ENCODE assay signal across 20 cellular contexts in genomic region chr2:195406886-195407603, GRCh38.
DNase-seq lines count a peak whose midpoint lies in the region; ATAC-seq and TF ChIP-seq lines count a peak whose summit lies in the region.
"Had no signal": no experiment of that assay in that cellular context is flagged by ENCODE, and none has a peak within 500 bp of the region (broad histone marks: within the 10 kb centered on the region; RNA-seq: fewer than 3 reads in every experiment).

No MANE protein-coding gene starts in this region.

- no peak overlapping the region for H3K9ac ChIP-seq in PC-3 (ENCODE audit: low read length)

- TF ChIP-seq CTCF in GM23338 (conservative IDR thresholded peaks at IDR 0.05; ENCODE audit: low read depth in 2 of 2): no peak
- no peak for TF ChIP-seq CTCF in PC-3 (conservative IDR thresholded peaks at IDR 0.05; ENCODE audit: low read depth, low read length)
- TF ChIP-seq CTCF in fibroblast of villous mesenchyme (IDR thresholded peaks at IDR 0.05; ENCODE audit: insufficient read depth, low read depth, low read length): no peak

- H3K36me3 Mint-ChIP-seq in activated CD4-positive, alpha-beta T cell treated with anti-CD3 and anti-CD28 coated beads for 36 hours (ENCODE audit: low read depth): no peaks in the 10 kb centered on the region
- peaks cover 10% of the 10 kb centered on the region for H3K36me3 Mint-ChIP-seq in activated CD4-positive, alpha-beta T cell treated with anti-CD3 and anti-CD28 coated beads, Interleukin-2, amount 10 ng/mL, durations not matched to agents 24 days and 14 days (ENCODE audit: low read depth)
- H3K36me3 Mint-ChIP-seq in GM23338 (ENCODE audit: low read depth): no peaks in the 10 kb centered on the region
- H3K36me3 Mint-ChIP-seq: brain; CD4-positive, CD25-positive, alpha-beta regulatory T cell had no signal

- H3F3A ChIP-seq in GM23338 (replicated peaks; ENCODE audit: low read depth): no peaks in the 10 kb centered on the region
- H3F3A ChIP-seq in PC-3 (ENCODE audit: low read length, unreplicated experiment): peaks cover 7% of the 10 kb centered on the region

- H3K27me3 ChIP-seq in GM23338 (ENCODE audit: insufficient read depth): no peaks in the 10 kb centered on the region
- no peaks in the 10 kb centered on the region for H3K27me3 ChIP-seq in PC-3 (ENCODE audit: low read length)
- H3K27me3 ChIP-seq: gastroesophageal sphincter, right lobe of liver had no signal

- H3K9me2 ChIP-seq in GM23338 (ENCODE audit: insufficient read depth): no peaks in the 10 kb centered on the region
- H3K9me2 ChIP-seq in PC-3 (replicated peaks; ENCODE audit: low read length): no peaks in the 10 kb centered on the region

- H3K9me3 Mint-ChIP-seq in activated CD4-positive, alpha-beta T cell treated with anti-CD3 and anti-CD28 coated beads for 36 hours (ENCODE audit: low read depth): no peaks in the 10 kb centered on the region
- H3K9me3 Mint-ChIP-seq in activated CD4-positive, alpha-beta T cell treated with anti-CD3 and anti-CD28 coated beads, Interleukin-2, amount 10 ng/mL, durations not matched to agents 24 days and 14 days: no peaks in the 10 kb centered on the region
- no peaks in the 10 kb centered on the region for H3K9me3 Mint-ChIP-seq in GM23338
- H3K9me3 Mint-ChIP-seq: CD4-positive, CD25-positive, alpha-beta regulatory T cell had no signal

- no peaks in the 10 kb centered on the region for H3K9me3 ChIP-seq in PC-3 (ENCODE audit: low read length)
- H3K9me3 ChIP-seq: gastroesophageal sphincter, right lobe of liver had no signal

- H3K79me2 ChIP-seq in GM23338 (replicated peaks; ENCODE audit: insufficient read depth): no peaks in the 10 kb centered on the region
- H3K79me2 ChIP-seq in PC-3 (ENCODE audit: low read length): no peaks in the 10 kb centered on the region

- no peaks in the 10 kb centered on the region for H3K27me3 Mint-ChIP-seq in activated CD4-positive, alpha-beta T cell treated with anti-CD3 and anti-CD28 coated beads for 36 hours
- H3K27me3 Mint-ChIP-seq in activated CD4-positive, alpha-beta T cell treated with anti-CD3 and anti-CD28 coated beads, Interleukin-2, amount 10 ng/mL, durations not matched to agents 24 days and 14 days: no peaks in the 10 kb centered on the region
- H3K27me3 Mint-ChIP-seq in GM23338 (ENCODE audit: insufficient read depth, low read depth, poor library complexity): no peaks in the 10 kb centered on the region
- H3K27me3 Mint-ChIP-seq: CD4-positive, CD25-positive, alpha-beta regulatory T cell; T-helper 17 cell had no signal

- H3K27ac ChIP-seq in GM23338 (ENCODE audit: low read depth) (no peak overlapping the region), PC-3 (ENCODE audit: low read length) (no peak overlapping the region)
- H3K27ac ChIP-seq: epithelial cell of prostate, gastroesophageal sphincter, right lobe of liver had no signal

- intact Hi-C loops in activated CD4-positive, alpha-beta T cell treated with anti-CD3 and anti-CD28 coated beads for 36 hours (cut with DNase I, micrococcal nuclease): loop anchor here in 1 of 2 experiments (5.0 kb wide), 1 partner anchor 250 kb away; the partner anchor contains the start of gene SLC39A10
- intact Hi-C loops in activated CD4-positive, alpha-beta T cell treated with anti-CD3 and anti-CD28 coated beads, Interleukin-2, amount 10 ng/mL, durations not matched to agents 24 days and 14 days (cut with micrococcal nuclease): loop anchor here (5.0 kb wide), 1 partner anchor 250 kb away; the partner anchor contains the start of gene SLC39A10
- intact Hi-C loops in PC-3 (cut with micrococcal nuclease): no loop called here

- H3K4me2 ChIP-seq in GM23338 (no peak overlapping the region), PC-3 (ENCODE audit: low read length) (no peak overlapping the region)

- no peaks in the 10 kb centered on the region for H3K36me3 ChIP-seq in GM23338 (ENCODE audit: insufficient read depth)
- no peaks in the 10 kb centered on the region for H3K36me3 ChIP-seq in PC-3 (ENCODE audit: low read depth, low read length)
- H3K36me3 ChIP-seq: gastroesophageal sphincter, right lobe of liver had no signal

- no peak overlapping the region for H3K4me3 Mint-ChIP-seq in activated CD4-positive, alpha-beta T cell treated with anti-CD3 and anti-CD28 coated beads for 36 hours
- H3K4me3 Mint-ChIP-seq in activated CD4-positive, alpha-beta T cell treated with anti-CD3 and anti-CD28 coated beads, Interleukin-2, amount 10 ng/mL, durations not matched to agents 24 days and 14 days: no peak overlapping the region
- no peak overlapping the region for H3K4me3 Mint-ChIP-seq in GM23338
- H3K4me3 Mint-ChIP-seq: brain; CD4-positive, CD25-positive, alpha-beta regulatory T cell; T-helper 17 cell had no signal

- no peak overlapping the region for H3K27ac Mint-ChIP-seq in activated CD4-positive, alpha-beta T cell treated with anti-CD3 and anti-CD28 coated beads for 36 hours
- H3K27ac Mint-ChIP-seq in activated CD4-positive, alpha-beta T cell treated with anti-CD3 and anti-CD28 coated beads, Interleukin-2, amount 10 ng/mL, durations not matched to agents 24 days and 14 days: no peak overlapping the region
- H3K27ac Mint-ChIP-seq in GM23338: no peak overlapping the region
- H3K27ac Mint-ChIP-seq: brain; CD4-positive, CD25-positive, alpha-beta regulatory T cell; T-helper 17 cell had no signal

- H3K4me1 ChIP-seq in GM23338 (ENCODE audit: insufficient read depth) (peaks cover 20% of the 10 kb centered on the region), PC-3 (ENCODE audit: insufficient read depth, low read length) (peaks cover 23% of the 10 kb centered on the region)
- H3K4me1 ChIP-seq: gastroesophageal sphincter, right lobe of liver had no signal

- no TSS peak for BruUV-seq in PC-3 (replicated peaks; lab: Mats Ljungman, UMichigan)

- peak; percentile 25 for DNase-seq in activated CD4-positive, alpha-beta T cell treated with anti-CD3 and anti-CD28 coated beads for 36 hours
- no peak for DNase-seq in activated CD4-positive, alpha-beta T cell treated with anti-CD3 and anti-CD28 coated beads, Interleukin-2, amount 10 ng/mL, durations not matched to agents 24 days and 14 days
- peak; percentile 13 for DNase-seq in GM23338 (ENCODE audit: low spot score)
- DNase-seq in PC-3: peak; percentile 14
- peak; percentile 18 for DNase-seq in fibroblast of villous mesenchyme (ENCODE audit: low read depth)
- DNase-seq in glomerular visceral epithelial cell (ENCODE audit: extremely low spot score): no peak
- DNase-seq: ACHN; activated naive CD4-positive, alpha-beta T cell treated with Interleukin-2 at 50 U/mL for 16 hours; CD4-positive, CD25-positive, alpha-beta regulatory T cell; DMS79; Kasumi-1; NCI-H1436; right lobe of liver; SHP77 treated with DMSO at 0.1 percent for 48 hours; T-helper 17 cell had no signal

- H3K4me3 ChIP-seq in GM23338 (no peak overlapping the region), PC-3 (ENCODE audit: low read length) (no peak overlapping the region), fibroblast of villous mesenchyme (ENCODE audit: low read depth, low read length) (no peak overlapping the region)
- H3K4me3 ChIP-seq: gastroesophageal sphincter, right lobe of liver had no signal

- POLR2A ChIA-PET in activated CD4-positive, alpha-beta T cell treated with anti-CD3 and anti-CD28 coated beads for 36 hours (lab: Charles Lee): no interaction called here
- POLR2A ChIA-PET in PC-3 (lab: Charles Lee; ENCODE audit: unreplicated experiment): no interaction called here

- no peaks in the 10 kb centered on the region for H4K20me1 ChIP-seq in GM23338 (replicated peaks; ENCODE audit: insufficient read depth)
- no peaks in the 10 kb centered on the region for H4K20me1 ChIP-seq in PC-3 (ENCODE audit: low read length)

- peaks cover 8% of the 10 kb centered on the region for H3K4me1 Mint-ChIP-seq in activated CD4-positive, alpha-beta T cell treated with anti-CD3 and anti-CD28 coated beads for 36 hours
- H3K4me1 Mint-ChIP-seq in activated CD4-positive, alpha-beta T cell treated with anti-CD3 and anti-CD28 coated beads, Interleukin-2, amount 10 ng/mL, durations not matched to agents 24 days and 14 days: peaks cover 22% of the 10 kb centered on the region
- peaks cover 16% of the 10 kb centered on the region for H3K4me1 Mint-ChIP-seq in GM23338

- peak overlapping the region; percentile 78 for H2AFZ ChIP-seq in GM23338
- no peak overlapping the region for H2AFZ ChIP-seq in PC-3 (ENCODE audit: low read length)

- TF ChIP-seq POLR2A in GM18505 (IDR thresholded peaks at IDR 0.05; ENCODE audit: borderline replicate concordance, extremely low read depth, insufficient read depth, insufficient read length): no peak

- CTCF ChIA-PET in activated CD4-positive, alpha-beta T cell treated with anti-CD3 and anti-CD28 coated beads for 36 hours (lab: Charles Lee): no interaction called here
- CTCF ChIA-PET in PC-3 (lab: Charles Lee): no interaction called here

- ATAC-seq in activated CD4-positive, alpha-beta T cell treated with anti-CD3 and anti-CD28 coated beads for 36 hours: no peak
- ATAC-seq in GM23338 (peak; percentile 70), PC-3 (no peak), HG03175 (IDR thresholded peaks at IDR 0.05; ENCODE audit: unreplicated experiment) (no peak), GM18505 (IDR thresholded peaks at IDR 0.05; ENCODE audit: unreplicated experiment) (no peak)
- ATAC-seq: gastroesophageal sphincter, T-helper 17 cell had no signal

TF ChIP-seq in GM23338, 12 proteins besides CTCF, POLR2A, EP300 and RAD21:
- TF ChIP-seq EZH2phosphoT487 (IDR thresholded peaks at IDR 0.05; ENCODE audit: unreplicated experiment): no peak
- no peak for TF ChIP-seq JUNB (IDR thresholded peaks at IDR 0.05; ENCODE audit: unreplicated experiment)
- TF ChIP-seq EZH2 (IDR thresholded peaks at IDR 0.05; ENCODE audit: low read depth, unreplicated experiment): no peak
- no peak for TF ChIP-seq STAT1 (IDR thresholded peaks at IDR 0.05; ENCODE audit: unreplicated experiment)

Comparison
In these comparisons a context has a peak if more than half of its experiments do, and no peak if none do; other contexts are left out.
1. DNase-seq: peak in activated CD4-positive, alpha-beta T cell treated with anti-CD3 and anti-CD28 coated beads for 36 hours (single experiment), GM23338 (single experiment), PC-3 (single experiment) and fibroblast of villous mesenchyme (single experiment); none in activated CD4-positive, alpha-beta T cell treated with anti-CD3 and anti-CD28 coated beads, Interleukin-2, amount 10 ng/mL, durations not matched to agents 24 days and 14 days (single experiment) and glomerular visceral epithelial cell (single experiment).